ENCODE assay signal across 7 cellular contexts in the genomic region with DNA sequence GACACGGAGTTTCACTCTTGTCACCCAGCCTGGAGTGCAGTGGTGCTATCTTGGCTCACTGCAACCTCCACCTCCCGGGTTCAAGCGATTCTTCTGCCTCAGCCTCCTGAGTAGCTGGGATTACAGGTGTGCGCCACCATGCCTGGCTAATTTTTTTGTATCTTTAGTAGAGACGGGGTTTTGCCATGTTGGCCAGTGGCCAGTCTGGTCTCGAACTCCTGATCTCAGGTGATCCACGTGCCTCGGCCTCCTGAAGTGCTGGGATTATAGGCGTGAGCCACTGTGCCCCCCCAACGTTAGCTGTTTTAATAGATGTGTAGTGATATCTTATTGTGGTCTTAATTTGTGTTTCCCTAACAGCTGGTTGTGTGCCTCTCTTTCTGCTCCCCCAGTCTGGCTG. TPM values are rescaled to one million over a fixed set of nuclear protein-coding genes. Genes with fewer than 3 reads are reported as not detected.
A peak's percentile ranks its signal among the peaks of the same experiment; 100 is the strongest.
DNase-seq lines count a peak whose midpoint lies in the region; ATAC-seq and TF ChIP-seq lines count a peak whose summit lies in the region.
"Not testable (repeated sequence)": the region's sequence is repeated elsewhere in the genome, so short reads cannot be mapped to it uniquely, and the experiment has no call there.

No MANE protein-coding gene starts in this region.

- H3K4me1 ChIP-seq in right cardiac atrium (ENCODE audit: control insufficient read depth, insufficient read depth, low read length) (peaks cover 23% of the 10 kb centered on the region), skeletal muscle tissue (ENCODE audit: control insufficient read depth in 3 of 3, insufficient read depth in 3 of 3, low read length in 3 of 3) (peaks cover 49 to 74% (median 62%) of the 10 kb centered on the region in 3 donors), thyroid gland (peaks cover 13 to 32% of the 10 kb centered on the region in 2 donors)

- POLR2A ChIA-PET in activated B cell treated with CpG ODN at 0.5 μM for 24 hours (lab: Charles Lee), result interaction anchor here (1.2 kb wide), 1 partner anchor 19 kb away, joined by 3 read pairs; no protein-coding TSS in a partner anchor

- not testable (repeated sequence) for H3K27me3 Mint-ChIP-seq in activated B cell treated with CpG ODN at 0.5 μM for 24 hours; effector memory CD8-positive, alpha-beta T cell; naive B cell

- not testable (repeated sequence) for TF ChIP-seq POLR2A in thyroid gland (IDR thresholded peaks at IDR 0.05)

- not testable (repeated sequence) for H3K36me3 ChIP-seq in skeletal muscle tissue (ENCODE audit: control insufficient read depth in 3 of 3, insufficient read depth in 3 of 3, low read length in 3 of 3)
- H3K36me3 ChIP-seq in thyroid gland, result peaks cover 0 to 12% of the 10 kb centered on the region in 2 donors

- H3K36me3 Mint-ChIP-seq in activated B cell treated with CpG ODN at 0.5 μM for 24 hours (ENCODE audit: low read depth), result peaks cover 90% of the 10 kb centered on the region
- H3K36me3 Mint-ChIP-seq in effector memory CD8-positive, alpha-beta T cell (ENCODE audit: insufficient read depth), result peaks cover 75% of the 10 kb centered on the region
- peaks cover 26 to 34% of the 10 kb centered on the region in 2 donors for H3K36me3 Mint-ChIP-seq in naive B cell

- H3K4me3 ChIP-seq in right cardiac atrium (ENCODE audit: low read length); skeletal muscle tissue (ENCODE audit: low read length in 3 of 3); thyroid gland (replicated peaks in 1 of 3): not testable (repeated sequence)

- H3K27ac ChIP-seq in angular gyrus (ENCODE audit: low read depth, low read length), result peak overlapping the region; percentile 22
- H3K27ac ChIP-seq in right cardiac atrium (ENCODE audit: low read length), result peak overlapping the region; percentile 27
- H3K27ac ChIP-seq in skeletal muscle tissue (ENCODE audit: low read depth, low read length), result peak overlapping the region; percentile 0
- H3K27ac ChIP-seq in thyroid gland, result peak overlapping the region in 2 of 3 donors; percentile 91 to 92

- H3K9ac ChIP-seq in skeletal muscle tissue (ENCODE audit: low read depth in 1 of 3, low read length in 3 of 3), result not testable (repeated sequence)

- DNase-seq in activated B cell treated with CpG ODN at 0.5 μM for 24 hours; effector memory CD8-positive, alpha-beta T cell; right cardiac atrium; naive B cell: not testable (repeated sequence)
- DNase-seq in thyroid gland, result peak in 1 of 2 donors; percentile 18

- not testable (repeated sequence) for H3K27me3 ChIP-seq in right cardiac atrium (ENCODE audit: control insufficient read depth, insufficient read depth); skeletal muscle tissue (ENCODE audit: control insufficient read depth in 3 of 3, insufficient read depth in 3 of 3, low read length in 3 of 3); thyroid gland

- intact Hi-C loops in activated B cell treated with CpG ODN at 0.5 μM for 24 hours (cut with micrococcal nuclease), result loop anchor here (2.0 kb wide), 1 partner anchor 14 kb away; no protein-coding TSS in a partner anchor
- intact Hi-C loops in right cardiac atrium (cut with DNase I); thyroid gland (cut with DNase I): not testable (repeated sequence)

- ATAC-seq in activated B cell treated with CpG ODN at 0.5 μM for 24 hours (ENCODE audit: low read depth); effector memory CD8-positive, alpha-beta T cell (replicated peaks); right cardiac atrium; naive B cell (ENCODE audit: low read depth in 2 of 2): not testable (repeated sequence)

- H3K4me3 Mint-ChIP-seq in activated B cell treated with CpG ODN at 0.5 μM for 24 hours; effector memory CD8-positive, alpha-beta T cell; naive B cell: not testable (repeated sequence)

- TF ChIP-seq CTCF in activated B cell treated with CpG ODN at 0.5 μM for 24 hours (IDR thresholded peaks at IDR 0.05); thyroid gland (IDR thresholded peaks at IDR 0.05): not testable (repeated sequence)

- H3K27ac Mint-ChIP-seq in activated B cell treated with CpG ODN at 0.5 μM for 24 hours, result peak overlapping the region; percentile 41
- peak overlapping the region; percentile 49 to 86 for H3K27ac Mint-ChIP-seq in effector memory CD8-positive, alpha-beta T cell
- peak overlapping the region in 5 of 6 donors; percentile 55 to 87 (median 86) for H3K27ac Mint-ChIP-seq in naive B cell

- WGBS in right cardiac atrium, result 95% methylated on average over 10 of the region's 10 CpGs
- WGBS in thyroid gland, 2 donors, result 91 to 95% methylated on average over 10 of the region's 10 CpGs

- H3K9me3 ChIP-seq in right cardiac atrium (ENCODE audit: control insufficient read depth, low read length); skeletal muscle tissue (ENCODE audit: control insufficient read depth in 3 of 3, low read length in 3 of 3); thyroid gland: not testable (repeated sequence)

- H3K4me1 Mint-ChIP-seq in activated B cell treated with CpG ODN at 0.5 μM for 24 hours, result peaks cover 56% of the 10 kb centered on the region
- H3K4me1 Mint-ChIP-seq in effector memory CD8-positive, alpha-beta T cell (ENCODE audit: low read depth in 2 of 2), result peaks cover 41 to 48% of the 10 kb centered on the region in 2 donors
- peaks cover 52 to 93% (median 54%) of the 10 kb centered on the region in 3 donors for H3K4me1 Mint-ChIP-seq in naive B cell

- CTCF ChIA-PET in activated B cell treated with CpG ODN at 0.5 μM for 24 hours (lab: Charles Lee), result not testable (repeated sequence)

- H3K9me3 Mint-ChIP-seq in activated B cell treated with CpG ODN at 0.5 μM for 24 hours; effector memory CD8-positive, alpha-beta T cell; naive B cell: not testable (repeated sequence)

RNA-seq across cellular contexts. Expression of a gene that starts 40.8 kb away (rescaled TPM):
- total RNA-seq in activated B cell treated with CpG ODN at 0.5 μM for 24 hours (294 and 328 TPM in 2 replicates), right cardiac atrium (10 to 100 TPM; 63.3 to 69.2 (median 65.7) TPM), skeletal muscle tissue (16.7 TPM), thyroid gland (100 to 1,000 TPM in 2 of 4 donors, 10 to 100 TPM in 2; 74.8 to 189 (median 113) TPM)
- polyA plus RNA-seq in right cardiac atrium (25.2 TPM), naive B cell (ENCODE audit: low read depth in 6 of 6) (100 to 1,000 TPM; 210 to 330 (median 253) TPM)

Comparison
In these comparisons a context has a peak if more than half of its experiments do, and no peak if none do; other contexts are left out.
1. H3K27ac ChIP-seq: peak in every context shown above with its lines; median percentile 92 in thyroid gland; 27 in right cardiac atrium; 22 in angular gyrus; 0 in skeletal muscle tissue.